ENCODE assay signal across 19 cellular contexts in genomic region chr17:55814377-55814776, GRCh38.
A peak's percentile ranks its signal among the peaks of the same experiment; 100 is the strongest.
DNase-seq lines count a peak whose midpoint lies in the region; ATAC-seq and TF ChIP-seq lines count a peak whose summit lies in the region.
"Had no signal": no experiment of that assay in that cellular context is flagged by ENCODE, and none has a peak within 500 bp of the region (broad histone marks: within the 10 kb centered on the region; RNA-seq: fewer than 3 reads in every experiment).

No MANE protein-coding gene starts in this region.

- H3K27me3 ChIP-seq in mammary epithelial cell (ENCODE audit: insufficient read depth, low read length) (peaks cover 2% of the 10 kb centered on the region), left lung (no peaks in the 10 kb centered on the region), upper lobe of right lung (no peaks in the 10 kb centered on the region)
- H3K27me3 ChIP-seq: SJSA1, upper lobe of left lung had no signal

- H3K9me3 Mint-ChIP-seq in MCF 10A (ENCODE audit: unreplicated experiment): no peaks in the 10 kb centered on the region
- H3K9me3 Mint-ChIP-seq: H9 had no signal

- H3K4me3 Mint-ChIP-seq in MCF 10A (ENCODE audit: unreplicated experiment): no peak overlapping the region
- H3K4me3 Mint-ChIP-seq: H9; naive thymus-derived CD4-positive, alpha-beta T cell had no signal

- peak; percentile 56 for DNase-seq in MCF 10A (ENCODE audit: unreplicated experiment)
- no peak for DNase-seq in mammary epithelial cell
- peak; percentile 89 to 97 for DNase-seq in dermis microvascular lymphatic vessel endothelial cell (ENCODE audit: low read depth in 2 of 2)
- no peak for DNase-seq in left lung
- peak; percentile 57 for DNase-seq in upper lobe of right lung
- no peak for DNase-seq in pons (ENCODE audit: low spot score)
- no peak for DNase-seq in T1000 (lab: John Stamatoyannopoulos, UW)
- no peak for DNase-seq in mesenteric fat pad (ENCODE audit: low spot score)
- DNase-seq: activated CD4-positive, CD25-positive, alpha-beta regulatory T cell; activated CD8-positive, alpha-beta memory T cell treated with anti-CD3 and anti-CD28 coated beads for 24 hours; caudate nucleus; H9; naive thymus-derived CD4-positive, alpha-beta T cell; NCI-H1694; NCI-H446 treated with DMSO at 0.1 percent for 48 hours; stimulated activated naive CD4-positive, alpha-beta T cell treated with Interleukin-2 at 50 U/mL for 16 hours had no signal

- POLR2A ChIA-PET in MCF 10A (lab: Yijun Ruan, JAX): no interaction called here

- H3K4me1 Mint-ChIP-seq in MCF 10A (ENCODE audit: insufficient read depth, unreplicated experiment): peaks cover 12% of the 10 kb centered on the region
- H3K4me1 Mint-ChIP-seq: H9; naive thymus-derived CD4-positive, alpha-beta T cell had no signal

- no TSS peak for BruUV-seq in MCF 10A (replicated peaks; lab: Mats Ljungman, UMichigan)
- BruUV-seq in mammary epithelial cell (replicated peaks; lab: Mats Ljungman, UMichigan): no TSS peak

- intact Hi-C loops in MCF 10A (cut with micrococcal nuclease): no loop called here
- intact Hi-C loops in mammary epithelial cell (cut with micrococcal nuclease): no loop called here
- intact Hi-C loops in left lung (cut with DNase I): no loop called here
- intact Hi-C loops in upper lobe of right lung (cut with DNase I): no loop called here

- in situ Hi-C loops in mammary epithelial cell (cut with MboI; ENCODE audit: low sequenced_read_pairs in 2 of 2): no loop called here

- H3K27me3 Mint-ChIP-seq in MCF 10A (ENCODE audit: insufficient read depth, unreplicated experiment): no peaks in the 10 kb centered on the region
- H3K27me3 Mint-ChIP-seq: progenitor cell of endocrine pancreas had no signal

- no peaks in the 10 kb centered on the region for H3K36me3 ChIP-seq in mammary epithelial cell (ENCODE audit: insufficient read depth, low read length)
- H3K36me3 ChIP-seq in left lung: no peaks in the 10 kb centered on the region
- no peaks in the 10 kb centered on the region for H3K36me3 ChIP-seq in upper lobe of right lung
- H3K36me3 ChIP-seq: SJSA1, upper lobe of left lung had no signal

- 0% methylated on average over 5 of the region's 6 CpGs for WGBS in mammary epithelial cell (ENCODE audit: low coverage, missing lambda C conversion rate)

- H3K27ac Mint-ChIP-seq in MCF 10A (ENCODE audit: low read depth, unreplicated experiment): no peak overlapping the region
- H3K27ac Mint-ChIP-seq: naive thymus-derived CD4-positive, alpha-beta T cell; progenitor cell of endocrine pancreas had no signal

- ATAC-seq in left lung: peak; percentile 46
- ATAC-seq in upper lobe of right lung: peak; percentile 48
- ATAC-seq: naive thymus-derived CD4-positive, alpha-beta T cell had no signal

- H3K36me3 Mint-ChIP-seq in MCF 10A (ENCODE audit: insufficient read depth, unreplicated experiment): no peaks in the 10 kb centered on the region
- H3K36me3 Mint-ChIP-seq: naive thymus-derived CD4-positive, alpha-beta T cell had no signal

- H3K27ac ChIP-seq in mammary epithelial cell (ENCODE audit: insufficient read depth, low read depth, low read length): no peak overlapping the region
- H3K27ac ChIP-seq in left lung: no peak overlapping the region
- no peak overlapping the region for H3K27ac ChIP-seq in upper lobe of right lung
- H3K27ac ChIP-seq: SJSA1, upper lobe of left lung had no signal

- H3K79me2 ChIP-seq in mammary epithelial cell (ENCODE audit: insufficient read depth, low read length): no peaks in the 10 kb centered on the region

- no peak overlapping the region for H3K9ac ChIP-seq in mammary epithelial cell (ENCODE audit: insufficient read depth, low read length)

- TF ChIP-seq CTCF in MCF 10A (IDR thresholded peaks at IDR 0.05; ENCODE audit: unreplicated experiment): no peak
- no peak for TF ChIP-seq CTCF in mammary epithelial cell (conservative IDR thresholded peaks at IDR 0.05 in 1 of 2, IDR thresholded peaks at IDR 0.05 in 1 of 2; ENCODE audit: extremely low read depth in 1 of 2, insufficient read depth in 1 of 2, low read depth in 1 of 2, low read length in 2 of 2)
- no peak for TF ChIP-seq CTCF in left lung (IDR thresholded peaks at IDR 0.05)
- no peak for TF ChIP-seq CTCF in upper lobe of right lung (IDR thresholded peaks at IDR 0.05)

- no peaks in the 10 kb centered on the region for H4K20me1 ChIP-seq in mammary epithelial cell (ENCODE audit: insufficient read depth, low read length)

- CTCF ChIA-PET in MCF 10A (lab: Yijun Ruan, JAX): interaction anchor here (0.5 to 0.7 kb wide), 2 partner anchors 10 to 286 kb away, joined by 3 read pairs; no protein-coding TSS in a partner anchor
- CTCF ChIA-PET in mammary epithelial cell (lab: Charles Lee; ENCODE audit: low non-redundant PET): no interaction called here

- H3K4me3 ChIP-seq in mammary epithelial cell (replicated peaks in 1 of 3; ENCODE audit: insufficient read depth in 1 of 3, low read depth in 2 of 3, low read length in 3 of 3) (no peak overlapping the region), left lung (no peak overlapping the region), upper lobe of right lung (no peak overlapping the region)
- H3K4me3 ChIP-seq: SJSA1, upper lobe of left lung had no signal

- H3K4me2 ChIP-seq in mammary epithelial cell (ENCODE audit: insufficient read depth, low read depth, low read length): no peak overlapping the region

- dilution Hi-C loops in mammary epithelial cell (cut with HindIII; ENCODE audit: low sequenced_read_pairs): no loop called here

- H3K9me3 ChIP-seq in mammary epithelial cell (replicated peaks; ENCODE audit: insufficient read depth, low read length): no peaks in the 10 kb centered on the region
- H3K9me3 ChIP-seq in left lung: no peaks in the 10 kb centered on the region
- no peaks in the 10 kb centered on the region for H3K9me3 ChIP-seq in upper lobe of right lung
- H3K9me3 ChIP-seq: SJSA1, upper lobe of left lung had no signal

- H3K4me1 ChIP-seq in mammary epithelial cell (ENCODE audit: insufficient read depth, low read length): no peaks in the 10 kb centered on the region
- no peaks in the 10 kb centered on the region for H3K4me1 ChIP-seq in left lung
- no peaks in the 10 kb centered on the region for H3K4me1 ChIP-seq in upper lobe of right lung
- H3K4me1 ChIP-seq: SJSA1, upper lobe of left lung had no signal

- no peak overlapping the region for H2AFZ ChIP-seq in mammary epithelial cell (ENCODE audit: low read depth, low read length)

Comparison
In these comparisons a context has a peak if more than half of its experiments do, and no peak if none do; other contexts are left out.
1. DNase-seq: peak in MCF 10A (single experiment), dermis microvascular lymphatic vessel endothelial cell (2 of 2) and upper lobe of right lung (single experiment); none in mammary epithelial cell (single experiment), left lung (0 of 2), pons (single experiment), T1000 (single experiment) and mesenteric fat pad (single experiment).